ENCODE assay signal across 22 cellular contexts in the genomic region with DNA sequence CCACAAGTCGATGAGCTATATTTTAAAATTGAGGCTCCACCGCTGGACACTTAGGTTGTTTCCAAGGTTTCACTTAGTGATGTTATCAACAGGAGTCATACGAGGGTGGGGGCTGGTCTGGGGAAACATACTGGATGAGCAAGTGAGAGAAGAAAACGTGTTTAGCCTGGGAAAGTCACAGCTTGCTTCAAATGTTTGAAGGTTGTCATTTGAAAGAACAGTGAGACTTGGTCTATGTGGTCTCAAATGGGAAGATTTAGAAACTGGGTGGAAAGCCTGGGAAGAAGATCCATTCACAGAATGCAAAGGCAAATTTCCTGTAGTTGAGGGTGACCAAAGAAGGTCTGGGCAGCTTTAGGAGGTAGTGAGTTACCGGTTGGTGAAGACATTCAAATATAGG.
"Had no signal": no experiment of that assay in that cellular context is flagged by ENCODE, and none has a peak within 500 bp of the region (broad histone marks: within the 10 kb centered on the region; RNA-seq: fewer than 3 reads in every experiment).

No MANE protein-coding gene starts in this region.

- H3K36me3 ChIP-seq: cardiac muscle cell, MG63, WERI-Rb-1 had no signal

- H3K4me1 Mint-ChIP-seq: brain had no signal

- DNase-seq: activated CD4-positive, alpha-beta T cell treated with anti-CD3 and anti-CD28 coated beads for 36 hours; activated CD4-positive, alpha-beta T cell treated with anti-CD3 and anti-CD28 coated beads, Interleukin-2, amount 50 U/mL, for 1 hour; activated CD8-positive, alpha-beta memory T cell treated with anti-CD3 and anti-CD28 coated beads, Interleukin-2, amount 50 U/mL, for 4 hours; activated CD8-positive, alpha-beta T cell treated with anti-CD3 and anti-CD28 coated beads for 36 hours; activated effector memory CD4-positive, alpha-beta T cell treated with Interleukin-2 at 50 U/mL for 16 hours; activated naive CD4-positive, alpha-beta T cell; activated T-cell treated with anti-CD3 and anti-CD28 coated beads, Interleukin-2, amount 50 U/mL, for 1 hour; amygdala; MG63; MV-4-11; NCI-H1092 treated with DMSO at 0.1 percent for 48 hours; NCI-H1436; NCI-H1694 treated with DMSO at 0.1 percent for 48 hours; NCI-H2081; NCI-H69; SIG-M5; T-helper 17 cell; T-helper 9 cell; WERI-Rb-1 had no signal

- H3K27ac Mint-ChIP-seq: activated CD4-positive, alpha-beta T cell treated with anti-CD3 and anti-CD28 coated beads for 36 hours; activated CD8-positive, alpha-beta T cell treated with anti-CD3 and anti-CD28 coated beads for 36 hours; activated naive CD8-positive, alpha-beta T cell; brain; T-helper 17 cell had no signal

- H3K36me3 Mint-ChIP-seq: activated naive CD8-positive, alpha-beta T cell; brain had no signal

- H3K4me3 Mint-ChIP-seq: activated CD4-positive, alpha-beta T cell treated with anti-CD3 and anti-CD28 coated beads for 36 hours; activated CD8-positive, alpha-beta T cell treated with anti-CD3 and anti-CD28 coated beads for 36 hours; activated naive CD8-positive, alpha-beta T cell; brain; T-helper 17 cell had no signal

- H3K27ac ChIP-seq: cardiac muscle cell, WERI-Rb-1 had no signal

- H3K9me3 ChIP-seq: MG63 had no signal

- ATAC-seq: activated CD4-positive, alpha-beta T cell treated with anti-CD3 and anti-CD28 coated beads for 36 hours; activated CD8-positive, alpha-beta T cell treated with anti-CD3 and anti-CD28 coated beads for 36 hours; T-helper 17 cell had no signal

- H3K27me3 ChIP-seq: cardiac muscle cell, MG63 had no signal

- H3K27me3 Mint-ChIP-seq: activated naive CD8-positive, alpha-beta T cell had no signal

- H3K4me3 ChIP-seq: cardiac muscle cell, MG63 had no signal
